In the genomic region with DNA sequence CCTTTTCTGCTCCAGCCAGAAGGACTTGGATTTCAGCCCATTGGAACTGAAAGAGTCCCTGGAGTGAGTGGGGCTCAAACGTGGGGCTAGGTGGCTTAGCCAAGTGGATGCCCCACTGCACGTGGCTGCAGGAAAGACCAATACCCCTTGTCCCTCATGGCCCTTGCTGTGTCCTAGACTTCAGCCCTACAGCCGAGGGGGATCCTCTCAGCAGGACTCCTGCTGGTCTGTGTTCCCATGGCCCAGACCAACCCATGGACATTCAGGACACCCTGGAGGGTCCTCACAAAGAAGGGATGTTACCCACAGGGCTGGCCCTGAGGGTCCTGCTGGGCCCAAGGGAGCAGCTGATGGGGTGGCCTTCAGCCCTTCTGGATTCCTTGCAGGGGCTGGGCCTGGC, we compare ENCODE assay signal across 14 cellular contexts. TPM values are rescaled to one million over a fixed set of nuclear protein-coding genes. Genes with fewer than 3 reads are reported as not detected.
DNase-seq lines count a peak whose midpoint lies in the region; ATAC-seq and TF ChIP-seq lines count a peak whose summit lies in the region.
"Had no signal": no experiment of that assay in that cellular context is flagged by ENCODE, and none has a peak within 500 bp of the region (broad histone marks: within the 10 kb centered on the region; RNA-seq: fewer than 3 reads in every experiment).

No MANE protein-coding gene starts in this region.

- H3K4me1 ChIP-seq in right atrium auricular region (peaks cover 0 to 16% of the 10 kb centered on the region in 2 donors), spleen (peaks cover 0 to 34% (median 12%) of the 10 kb centered on the region in 6 donors)
- H3K4me1 ChIP-seq: BE2C had no signal

- TF ChIP-seq CTCF in right atrium auricular region (IDR thresholded peaks at IDR 0.05) (no peak), spleen (IDR thresholded peaks at IDR 0.05 in 8 of 11, conservative IDR thresholded peaks at IDR 0.05 in 3 of 11) (no peak)

- TF ChIP-seq POLR2A in spleen (IDR thresholded peaks at IDR 0.05) (no peak), GM18505 (IDR thresholded peaks at IDR 0.05; ENCODE audit: borderline replicate concordance, extremely low read depth, insufficient read depth, insufficient read length) (no peak)

- H3K4me3 Mint-ChIP-seq in stimulated activated effector memory CD8-positive, alpha-beta T cell treated with anti-CD3 and anti-CD28 coated beads, Interleukin-12 subunit alpha, Interleukin-12 subunit beta, amount 100 ng/mL, for 72 hours = no peak overlapping the region

- DNase-seq in cardiac septum (ENCODE audit: low spot score) = peak; percentile 56
- no peak for DNase-seq in right atrium auricular region (ENCODE audit: low spot score)
- peak; percentile 39 for DNase-seq in left lobe of liver (ENCODE audit: low spot score)
- peak; percentile 47 for DNase-seq in spleen
- no peak for DNase-seq in stimulated activated effector memory CD8-positive, alpha-beta T cell treated with anti-CD3 and anti-CD28 coated beads, Interleukin-12 subunit alpha, Interleukin-12 subunit beta, amount 100 ng/mL, for 72 hours (ENCODE audit: low spot score in 2 of 2)
- no peak for DNase-seq in NOMO-1 (lab: John Stamatoyannopoulos, UW; ENCODE audit: unreplicated experiment in 2 of 2)
- DNase-seq: BE2C, Calu3, DMS 273 treated with DMSO at 0.1 percent for 48 hours, GM23248 had no signal

- intact Hi-C loops in cardiac septum (cut with DNase I) (no loop called here), spleen (cut with DNase I; ENCODE audit: low total_unique reads) (loop anchor here (5.0 kb wide), 1 partner anchor 178 kb away; no protein-coding TSS in a partner anchor)

- H3K4me3 ChIP-seq in right atrium auricular region (no peak overlapping the region), spleen (no peak overlapping the region)
- H3K4me3 ChIP-seq: GM23248 had no signal

- 20 to 76% (median 65%) methylated on average over 1 to 3 of the region's 3 CpGs for WGBS in spleen, 5 donors

- no peaks in the 10 kb centered on the region for H3K9me3 Mint-ChIP-seq in stimulated activated effector memory CD8-positive, alpha-beta T cell treated with anti-CD3 and anti-CD28 coated beads, Interleukin-12 subunit alpha, Interleukin-12 subunit beta, amount 100 ng/mL, for 72 hours

- no peak overlapping the region for H3K27ac Mint-ChIP-seq in stimulated activated effector memory CD8-positive, alpha-beta T cell treated with anti-CD3 and anti-CD28 coated beads, Interleukin-12 subunit alpha, Interleukin-12 subunit beta, amount 100 ng/mL, for 72 hours

- H3K36me3 ChIP-seq in right atrium auricular region = no peaks in the 10 kb centered on the region
- no peaks in the 10 kb centered on the region for H3K36me3 ChIP-seq in KOPT-K1 (ENCODE audit: insufficient read depth, low read length)
- H3K36me3 ChIP-seq in spleen = no peaks in the 10 kb centered on the region
- H3K36me3 ChIP-seq: BE2C had no signal

- H3K4me1 Mint-ChIP-seq in stimulated activated effector memory CD8-positive, alpha-beta T cell treated with anti-CD3 and anti-CD28 coated beads, Interleukin-12 subunit alpha, Interleukin-12 subunit beta, amount 100 ng/mL, for 72 hours = no peaks in the 10 kb centered on the region

- H3K27me3 ChIP-seq in right atrium auricular region = no peaks in the 10 kb centered on the region
- H3K27me3 ChIP-seq in spleen (replicated peaks in 1 of 7) = peaks cover 0 to 72% (median 27%) of the 10 kb centered on the region in 7 donors

- H3K9me3 ChIP-seq in right atrium auricular region (no peaks in the 10 kb centered on the region), KOPT-K1 (ENCODE audit: insufficient read depth, low read length, poor library complexity, severe bottlenecking) (no peaks in the 10 kb centered on the region), spleen (no peaks in the 10 kb centered on the region)
- H3K9me3 ChIP-seq: BE2C had no signal

- H3K27ac ChIP-seq in right atrium auricular region = no peak overlapping the region
- H3K27ac ChIP-seq in KOPT-K1 (ENCODE audit: low read depth, low read length, poor library complexity, severe bottlenecking) = peak overlapping the region; percentile 93
- H3K27ac ChIP-seq in spleen = no peak overlapping the region
- H3K27ac ChIP-seq: GM23248 had no signal

- no peaks in the 10 kb centered on the region for H3K36me3 Mint-ChIP-seq in stimulated activated effector memory CD8-positive, alpha-beta T cell treated with anti-CD3 and anti-CD28 coated beads, Interleukin-12 subunit alpha, Interleukin-12 subunit beta, amount 100 ng/mL, for 72 hours

- ATAC-seq in left lobe of liver = no peak
- no peak for ATAC-seq in GM18505 (IDR thresholded peaks at IDR 0.05; ENCODE audit: unreplicated experiment)
- ATAC-seq in stimulated activated effector memory CD8-positive, alpha-beta T cell treated with anti-CD3 and anti-CD28 coated beads, Interleukin-12 subunit alpha, Interleukin-12 subunit beta, amount 100 ng/mL, for 72 hours = no peak

RNA-seq across cellular contexts. Expression of a gene that starts 30.0 kb away (rescaled TPM):
- total RNA-seq in cardiac septum (0.54 TPM), right atrium auricular region (10 to 100 TPM in 1 of 2 donors, under 1 TPM in 1; 0.86 to 24.2 TPM), left lobe of liver (0.25 TPM), spleen (10 to 100 TPM in 4 of 7 donors, 1 to 10 TPM in 3; 7.3 to 15.0 (median 10.1) TPM)
- 1 to 10 TPM; 1.4 to 2.6 (median 1.4) TPM for polyA plus RNA-seq in spleen
- total RNA-seq: GM23248, HT1080 had no signal
- polyA plus RNA-seq: AG04450, GM23248 had no signal

Comparison
In these comparisons a context has a peak if more than half of its experiments do, and no peak if none do; other contexts are left out.
1. DNase-seq: peak in cardiac septum (single experiment), left lobe of liver (single experiment) and spleen (single experiment); none in right atrium auricular region (single experiment), stimulated activated effector memory CD8-positive, alpha-beta T cell treated with anti-CD3 and anti-CD28 coated beads, Interleukin-12 subunit alpha, Interleukin-12 subunit beta, amount 100 ng/mL, for 72 hours (0 of 2) and NOMO-1 (0 of 2).